15 cellular contexts compared by ENCODE assay signal in the genomic region with DNA sequence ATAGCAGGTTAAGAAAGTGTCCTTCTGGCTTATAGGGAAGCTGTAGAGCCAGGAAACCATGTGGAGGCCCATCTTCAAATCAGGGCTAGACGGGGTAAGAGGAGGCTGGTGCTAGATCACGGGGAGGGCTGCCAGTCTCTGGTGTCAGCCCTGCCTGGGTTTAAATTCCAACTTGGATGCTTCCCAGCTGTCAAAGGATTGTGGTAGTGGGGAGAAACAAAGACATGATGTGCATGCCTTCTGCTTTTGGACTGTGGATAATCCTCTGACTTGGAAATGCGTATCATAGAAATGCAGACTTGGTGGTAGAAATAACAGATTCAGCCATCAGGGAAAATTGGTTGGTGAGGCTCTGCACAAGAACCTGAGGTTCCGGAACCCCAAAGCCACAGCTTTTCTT.
DNase-seq lines count a peak whose midpoint lies in the region; ATAC-seq lines count a peak whose summit lies in the region.
"Had no signal": no experiment of that assay in that cellular context is flagged by ENCODE, and none has a peak within 500 bp of the region (broad histone marks: within the 10 kb centered on the region; RNA-seq: fewer than 3 reads in every experiment).

No MANE protein-coding gene starts in this region.

- H3K27ac Mint-ChIP-seq in activated T-cell treated with anti-CD3 and anti-CD28 coated beads, Interleukin-2, amount 50 U/mL, for 24 hours: no peak overlapping the region
- H3K27ac Mint-ChIP-seq: CD8-positive, alpha-beta memory T cell; GM23338 had no signal

- H3K4me1 Mint-ChIP-seq in activated T-cell treated with anti-CD3 and anti-CD28 coated beads, Interleukin-2, amount 50 U/mL, for 24 hours (ENCODE audit: low read depth): no peaks in the 10 kb centered on the region
- H3K4me1 Mint-ChIP-seq: CD8-positive, alpha-beta memory T cell; IgD-negative memory B cell had no signal

- peak overlapping the region; percentile 27 for H3K27ac ChIP-seq in substantia nigra (ENCODE audit: low read depth, low read length, poor library complexity, severe bottlenecking)
- H3K27ac ChIP-seq: BLaER1 had no signal

- no peaks in the 10 kb centered on the region for H3K27me3 Mint-ChIP-seq in activated T-cell treated with anti-CD3 and anti-CD28 coated beads, Interleukin-2, amount 50 U/mL, for 24 hours
- H3K27me3 Mint-ChIP-seq: CD8-positive, alpha-beta memory T cell; IgD-negative memory B cell had no signal

- ATAC-seq in esophagus mucosa: no peak
- ATAC-seq: GM12878, GM23338 had no signal

- peak; percentile 40 for DNase-seq in NCI-H2171 treated with DMSO at 0.1 percent for 48 hours (lab: John Stamatoyannopoulos, UW)
- DNase-seq in NCI-H2171 (lab: John Stamatoyannopoulos, UW): no peak
- DNase-seq in astrocyte of the hippocampus (ENCODE audit: low read depth, low spot score): peak; percentile 67
- peak; percentile 67 for DNase-seq in myocyte (ENCODE audit: low read depth)
- DNase-seq in substantia nigra (lab: John Stamatoyannopoulos, UW): no peak
- DNase-seq in retina: no peak
- DNase-seq in activated T-cell treated with anti-CD3 and anti-CD28 coated beads, Interleukin-2, amount 50 U/mL, for 24 hours: no peak
- DNase-seq: Caco-2; CD8-positive, alpha-beta memory T cell; H7 had no signal

- no peaks in the 10 kb centered on the region for H3K36me3 Mint-ChIP-seq in activated T-cell treated with anti-CD3 and anti-CD28 coated beads, Interleukin-2, amount 50 U/mL, for 24 hours (ENCODE audit: low read depth)
- H3K36me3 Mint-ChIP-seq: CD8-positive, alpha-beta memory T cell; IgD-negative memory B cell had no signal

- no peaks in the 10 kb centered on the region for H3K9me3 Mint-ChIP-seq in activated T-cell treated with anti-CD3 and anti-CD28 coated beads, Interleukin-2, amount 50 U/mL, for 24 hours
- H3K9me3 Mint-ChIP-seq: CD8-positive, alpha-beta memory T cell; GM23338; IgD-negative memory B cell had no signal

- H3K4me3 Mint-ChIP-seq in activated T-cell treated with anti-CD3 and anti-CD28 coated beads, Interleukin-2, amount 50 U/mL, for 24 hours: no peak overlapping the region
- H3K4me3 Mint-ChIP-seq: CD8-positive, alpha-beta memory T cell; GM23338; IgD-negative memory B cell had no signal

Comparison
In these comparisons a context has a peak if more than half of its experiments do, and no peak if none do; other contexts are left out.
1. DNase-seq: peak in NCI-H2171 treated with DMSO at 0.1 percent for 48 hours (single experiment), astrocyte of the hippocampus (single experiment) and myocyte (single experiment); none in NCI-H2171 (single experiment), substantia nigra (0 of 49), retina (single experiment) and activated T-cell treated with anti-CD3 and anti-CD28 coated beads, Interleukin-2, amount 50 U/mL, for 24 hours (single experiment).